ENCODE assay signal across 1 cellular context in genomic region chr9:83620841-83621636, GRCh38.
TF ChIP-seq lines count a peak whose summit lies in the region.

No MANE protein-coding gene starts in this region.

TF ChIP-seq in HepG2, 621 proteins besides CTCF, POLR2A, EP300 and RAD21 (continued from another document and continues in another):
- TF ChIP-seq, protein P1, sequence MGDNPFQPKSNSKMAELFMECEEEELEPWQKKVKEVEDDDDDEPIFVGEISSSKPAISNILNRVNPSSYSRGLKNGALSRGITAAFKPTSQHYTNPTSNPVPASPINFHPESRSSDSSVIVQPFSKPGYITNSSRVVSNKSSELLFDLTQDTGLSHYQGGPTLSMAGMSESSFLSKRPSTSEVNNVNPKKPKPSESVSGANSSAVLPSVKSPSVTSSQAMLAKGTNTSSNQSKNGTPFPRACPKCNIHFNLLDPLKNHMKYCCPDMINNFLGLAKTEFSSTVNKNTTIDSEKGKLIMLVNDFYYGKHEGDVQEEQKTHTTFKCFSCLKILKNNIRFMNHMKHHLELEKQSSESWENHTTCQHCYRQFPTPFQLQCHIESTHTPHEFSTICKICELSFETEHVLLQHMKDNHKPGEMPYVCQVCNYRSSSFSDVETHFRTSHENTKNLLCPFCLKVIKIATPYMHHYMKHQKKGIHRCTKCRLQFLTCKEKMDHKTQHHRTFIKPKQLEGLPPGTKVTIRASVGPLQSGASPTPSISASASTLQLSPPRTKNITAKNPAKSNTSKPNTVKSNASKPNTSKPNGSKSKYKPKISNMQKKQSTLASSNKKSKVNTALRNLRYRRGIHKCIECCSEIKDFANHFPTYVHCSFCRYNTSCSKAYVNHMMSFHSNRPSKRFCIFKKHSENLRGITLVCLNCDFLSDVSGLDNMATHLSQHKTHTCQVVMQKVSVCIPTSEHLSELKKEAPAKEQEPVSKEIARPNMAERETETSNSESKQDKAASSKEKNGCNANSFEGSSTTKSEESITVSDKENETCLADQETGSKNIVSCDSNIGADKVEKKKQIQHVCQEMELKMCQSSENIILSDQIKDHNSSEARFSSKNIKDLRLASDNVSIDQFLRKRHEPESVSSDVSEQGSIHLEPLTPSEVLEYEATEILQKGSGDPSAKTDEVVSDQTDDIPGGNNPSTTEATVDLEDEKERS (CRISPR knock-in tag; IDR thresholded peaks at IDR 0.05), result 0 out of 2 replicates have a peak, but pooled peaks have one; percentile 23
- no peak for TF ChIP-seq MIER2 (CRISPR knock-in tag; IDR thresholded peaks at IDR 0.05)
- 0 out of 2 replicates have a peak, but pooled peaks have one; percentile 18 for TF ChIP-seq POLR2AphosphoS5 (IDR thresholded peaks at IDR 0.05; ENCODE audit: low read depth, low read length)
- TF ChIP-seq TFAP4 (IDR thresholded peaks at IDR 0.05; ENCODE audit: borderline replicate concordance, low read depth), result peak; percentile 87
- peak; percentile 58 for TF ChIP-seq HNF4G (IDR thresholded peaks at IDR 0.05; ENCODE audit: borderline replicate concordance, low read depth, low read length)
- no peak for TF ChIP-seq HNF4G (CRISPR knock-in tag; IDR thresholded peaks at IDR 0.05; ENCODE audit: borderline replicate concordance, low read depth)
- no peak for TF ChIP-seq GZF1 (CRISPR knock-in tag; IDR thresholded peaks at IDR 0.05)
- 0 out of 2 replicates have a peak, but pooled peaks have one; percentile 30 for TF ChIP-seq ZBTB43 (CRISPR knock-in tag; conservative IDR thresholded peaks at IDR 0.05)
- no peak for TF ChIP-seq CHD2 (IDR thresholded peaks at IDR 0.05; ENCODE audit: low read depth, low read length)
- TF ChIP-seq NR2C2 (CRISPR knock-in tag; IDR thresholded peaks at IDR 0.05; ENCODE audit: borderline replicate concordance), result peak; percentile 30; the same call in 1 of the 2 replicates
- no peak for TF ChIP-seq KDM4B (CRISPR knock-in tag; IDR thresholded peaks at IDR 0.05)
- TF ChIP-seq ZNF891 (CRISPR knock-in tag; IDR thresholded peaks at IDR 0.05), result 0 out of 2 replicates have a peak, but pooled peaks have one; percentile 25
- peak; percentile 36; the same call in 1 of the 2 replicates for TF ChIP-seq KDM5A (IDR thresholded peaks at IDR 0.05; ENCODE audit: borderline replicate concordance, low read length)
- no peak for TF ChIP-seq ZNF569 (CRISPR knock-in tag; IDR thresholded peaks at IDR 0.05; ENCODE audit: borderline replicate concordance)
- TF ChIP-seq TARDBP (CRISPR knock-in tag; IDR thresholded peaks at IDR 0.05), result peak; percentile 25; the same call in 1 of the 2 replicates
- TF ChIP-seq ZEB1 (IDR thresholded peaks at IDR 0.05; ENCODE audit: insufficient replicate concordance, low read depth), result peak; percentile 94
- TF ChIP-seq ZNF784 (CRISPR knock-in tag; IDR thresholded peaks at IDR 0.05; ENCODE audit: borderline replicate concordance), result 0 out of 2 replicates have a peak, but pooled peaks have one; percentile 31
- TF ChIP-seq, protein P2, sequence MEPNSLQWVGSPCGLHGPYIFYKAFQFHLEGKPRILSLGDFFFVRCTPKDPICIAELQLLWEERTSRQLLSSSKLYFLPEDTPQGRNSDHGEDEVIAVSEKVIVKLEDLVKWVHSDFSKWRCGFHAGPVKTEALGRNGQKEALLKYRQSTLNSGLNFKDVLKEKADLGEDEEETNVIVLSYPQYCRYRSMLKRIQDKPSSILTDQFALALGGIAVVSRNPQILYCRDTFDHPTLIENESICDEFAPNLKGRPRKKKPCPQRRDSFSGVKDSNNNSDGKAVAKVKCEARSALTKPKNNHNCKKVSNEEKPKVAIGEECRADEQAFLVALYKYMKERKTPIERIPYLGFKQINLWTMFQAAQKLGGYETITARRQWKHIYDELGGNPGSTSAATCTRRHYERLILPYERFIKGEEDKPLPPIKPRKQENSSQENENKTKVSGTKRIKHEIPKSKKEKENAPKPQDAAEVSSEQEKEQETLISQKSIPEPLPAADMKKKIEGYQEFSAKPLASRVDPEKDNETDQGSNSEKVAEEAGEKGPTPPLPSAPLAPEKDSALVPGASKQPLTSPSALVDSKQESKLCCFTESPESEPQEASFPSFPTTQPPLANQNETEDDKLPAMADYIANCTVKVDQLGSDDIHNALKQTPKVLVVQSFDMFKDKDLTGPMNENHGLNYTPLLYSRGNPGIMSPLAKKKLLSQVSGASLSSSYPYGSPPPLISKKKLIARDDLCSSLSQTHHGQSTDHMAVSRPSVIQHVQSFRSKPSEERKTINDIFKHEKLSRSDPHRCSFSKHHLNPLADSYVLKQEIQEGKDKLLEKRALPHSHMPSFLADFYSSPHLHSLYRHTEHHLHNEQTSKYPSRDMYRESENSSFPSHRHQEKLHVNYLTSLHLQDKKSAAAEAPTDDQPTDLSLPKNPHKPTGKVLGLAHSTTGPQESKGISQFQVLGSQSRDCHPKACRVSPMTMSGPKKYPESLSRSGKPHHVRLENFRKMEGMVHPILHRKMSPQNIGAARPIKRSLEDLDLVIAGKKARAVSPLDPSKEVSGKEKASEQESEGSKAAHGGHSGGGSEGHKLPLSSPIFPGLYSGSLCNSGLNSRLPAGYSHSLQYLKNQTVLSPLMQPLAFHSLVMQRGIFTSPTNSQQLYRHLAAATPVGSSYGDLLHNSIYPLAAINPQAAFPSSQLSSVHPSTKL (CRISPR knock-in tag; IDR thresholded peaks at IDR 0.05), result peak; percentile 41; the same call in 1 of the 2 replicates
- TF ChIP-seq PCBP1 (IDR thresholded peaks at IDR 0.05; ENCODE audit: borderline replicate concordance, low read depth, low read length), result no peak
- TF ChIP-seq ZNF143 (CRISPR knock-in tag; IDR thresholded peaks at IDR 0.05), result 0 out of 2 replicates have a peak, but pooled peaks have one; percentile 35
- TF ChIP-seq, protein P3, sequence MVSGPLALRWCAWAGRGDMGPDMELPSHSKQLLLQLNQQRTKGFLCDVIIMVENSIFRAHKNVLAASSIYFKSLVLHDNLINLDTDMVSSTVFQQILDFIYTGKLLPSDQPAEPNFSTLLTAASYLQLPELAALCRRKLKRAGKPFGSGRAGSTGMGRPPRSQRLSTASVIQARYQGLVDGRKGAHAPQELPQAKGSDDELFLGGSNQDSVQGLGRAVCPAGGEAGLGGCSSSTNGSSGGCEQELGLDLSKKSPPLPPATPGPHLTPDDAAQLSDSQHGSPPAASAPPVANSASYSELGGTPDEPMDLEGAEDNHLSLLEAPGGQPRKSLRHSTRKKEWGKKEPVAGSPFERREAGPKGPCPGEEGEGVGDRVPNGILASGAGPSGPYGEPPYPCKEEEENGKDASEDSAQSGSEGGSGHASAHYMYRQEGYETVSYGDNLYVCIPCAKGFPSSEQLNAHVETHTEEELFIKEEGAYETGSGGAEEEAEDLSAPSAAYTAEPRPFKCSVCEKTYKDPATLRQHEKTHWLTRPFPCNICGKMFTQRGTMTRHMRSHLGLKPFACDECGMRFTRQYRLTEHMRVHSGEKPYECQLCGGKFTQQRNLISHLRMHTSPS (CRISPR knock-in tag; IDR thresholded peaks at IDR 0.05; ENCODE audit: low read depth), result peak; percentile 86
- TF ChIP-seq, protein P4, sequence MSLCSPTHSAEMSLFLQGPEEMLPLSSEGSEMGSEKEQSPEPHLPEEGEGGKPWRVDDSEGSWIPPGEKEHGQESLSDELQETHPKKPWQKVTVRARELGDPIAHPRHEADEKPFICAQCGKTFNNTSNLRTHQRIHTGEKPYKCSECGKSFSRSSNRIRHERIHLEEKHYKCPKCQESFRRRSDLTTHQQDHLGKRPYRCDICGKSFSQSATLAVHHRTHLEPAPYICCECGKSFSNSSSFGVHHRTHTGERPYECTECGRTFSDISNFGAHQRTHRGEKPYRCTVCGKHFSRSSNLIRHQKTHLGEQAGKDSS (CRISPR knock-in tag; IDR thresholded peaks at IDR 0.05; ENCODE audit: borderline replicate concordance, low read depth), result 0 out of 2 replicates have a peak, but pooled peaks have one; percentile 31
- no peak for TF ChIP-seq SIX4 (CRISPR knock-in tag; IDR thresholded peaks at IDR 0.05)
- TF ChIP-seq MNT (IDR thresholded peaks at IDR 0.05), result no peak
- 0 out of 2 replicates have a peak, but pooled peaks have one; percentile 36 for TF ChIP-seq ZNF33B (CRISPR knock-in tag; IDR thresholded peaks at IDR 0.05)
- peak; percentile 19; the same call in 1 of the 2 replicates for TF ChIP-seq KDM5B (CRISPR knock-in tag; IDR thresholded peaks at IDR 0.05; ENCODE audit: borderline replicate concordance)
- TF ChIP-seq, protein P5, sequence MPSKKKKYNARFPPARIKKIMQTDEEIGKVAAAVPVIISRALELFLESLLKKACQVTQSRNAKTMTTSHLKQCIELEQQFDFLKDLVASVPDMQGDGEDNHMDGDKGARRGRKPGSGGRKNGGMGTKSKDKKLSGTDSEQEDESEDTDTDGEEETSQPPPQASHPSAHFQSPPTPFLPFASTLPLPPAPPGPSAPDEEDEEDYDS (CRISPR knock-in tag; IDR thresholded peaks at IDR 0.05), result no peak
- 0 out of 2 replicates have a peak, but pooled peaks have one; percentile 15 for TF ChIP-seq ZNF644 (CRISPR knock-in tag; IDR thresholded peaks at IDR 0.05; ENCODE audit: low read depth)
- peak; percentile 39; the same call in 1 of the 2 replicates for TF ChIP-seq MTA1 (CRISPR knock-in tag; IDR thresholded peaks at IDR 0.05; ENCODE audit: borderline replicate concordance)
- peak; percentile 76 for TF ChIP-seq TEAD3 (CRISPR knock-in tag; optimal IDR thresholded peaks at IDR 0.05; ENCODE audit: borderline replicate concordance)
- TF ChIP-seq, protein P6, sequence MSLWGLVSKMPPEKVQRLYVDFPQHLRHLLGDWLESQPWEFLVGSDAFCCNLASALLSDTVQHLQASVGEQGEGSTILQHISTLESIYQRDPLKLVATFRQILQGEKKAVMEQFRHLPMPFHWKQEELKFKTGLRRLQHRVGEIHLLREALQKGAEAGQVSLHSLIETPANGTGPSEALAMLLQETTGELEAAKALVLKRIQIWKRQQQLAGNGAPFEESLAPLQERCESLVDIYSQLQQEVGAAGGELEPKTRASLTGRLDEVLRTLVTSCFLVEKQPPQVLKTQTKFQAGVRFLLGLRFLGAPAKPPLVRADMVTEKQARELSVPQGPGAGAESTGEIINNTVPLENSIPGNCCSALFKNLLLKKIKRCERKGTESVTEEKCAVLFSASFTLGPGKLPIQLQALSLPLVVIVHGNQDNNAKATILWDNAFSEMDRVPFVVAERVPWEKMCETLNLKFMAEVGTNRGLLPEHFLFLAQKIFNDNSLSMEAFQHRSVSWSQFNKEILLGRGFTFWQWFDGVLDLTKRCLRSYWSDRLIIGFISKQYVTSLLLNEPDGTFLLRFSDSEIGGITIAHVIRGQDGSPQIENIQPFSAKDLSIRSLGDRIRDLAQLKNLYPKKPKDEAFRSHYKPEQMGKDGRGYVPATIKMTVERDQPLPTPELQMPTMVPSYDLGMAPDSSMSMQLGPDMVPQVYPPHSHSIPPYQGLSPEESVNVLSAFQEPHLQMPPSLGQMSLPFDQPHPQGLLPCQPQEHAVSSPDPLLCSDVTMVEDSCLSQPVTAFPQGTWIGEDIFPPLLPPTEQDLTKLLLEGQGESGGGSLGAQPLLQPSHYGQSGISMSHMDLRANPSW (CRISPR knock-in tag; IDR thresholded peaks at IDR 0.05; ENCODE audit: borderline replicate concordance), result 0 out of 2 replicates have a peak, but pooled peaks have one; percentile 53
- TF ChIP-seq RORA (CRISPR knock-in tag; IDR thresholded peaks at IDR 0.05), result no peak
- TF ChIP-seq ZNF672 (CRISPR knock-in tag; IDR thresholded peaks at IDR 0.05), result no peak
- TF ChIP-seq TCF7L2 (IDR thresholded peaks at IDR 0.05; ENCODE audit: low read depth, low read length), result peak; percentile 79; the same call in 1 of the 2 replicates
- peak; percentile 70 for TF ChIP-seq ZMYM4 (CRISPR knock-in tag; IDR thresholded peaks at IDR 0.05)
- TF ChIP-seq ELF4 (CRISPR knock-in tag; IDR thresholded peaks at IDR 0.05; ENCODE audit: borderline replicate concordance), result no peak
- 0 out of 2 replicates have a peak, but pooled peaks have one; percentile 33 for TF ChIP-seq ZBTB38 (CRISPR knock-in tag; IDR thresholded peaks at IDR 0.05)
- TF ChIP-seq MIER3 (CRISPR knock-in tag; IDR thresholded peaks at IDR 0.05; ENCODE audit: borderline replicate concordance), result 0 out of 2 replicates have a peak, but pooled peaks have one; percentile 11
- TF ChIP-seq, protein P7, sequence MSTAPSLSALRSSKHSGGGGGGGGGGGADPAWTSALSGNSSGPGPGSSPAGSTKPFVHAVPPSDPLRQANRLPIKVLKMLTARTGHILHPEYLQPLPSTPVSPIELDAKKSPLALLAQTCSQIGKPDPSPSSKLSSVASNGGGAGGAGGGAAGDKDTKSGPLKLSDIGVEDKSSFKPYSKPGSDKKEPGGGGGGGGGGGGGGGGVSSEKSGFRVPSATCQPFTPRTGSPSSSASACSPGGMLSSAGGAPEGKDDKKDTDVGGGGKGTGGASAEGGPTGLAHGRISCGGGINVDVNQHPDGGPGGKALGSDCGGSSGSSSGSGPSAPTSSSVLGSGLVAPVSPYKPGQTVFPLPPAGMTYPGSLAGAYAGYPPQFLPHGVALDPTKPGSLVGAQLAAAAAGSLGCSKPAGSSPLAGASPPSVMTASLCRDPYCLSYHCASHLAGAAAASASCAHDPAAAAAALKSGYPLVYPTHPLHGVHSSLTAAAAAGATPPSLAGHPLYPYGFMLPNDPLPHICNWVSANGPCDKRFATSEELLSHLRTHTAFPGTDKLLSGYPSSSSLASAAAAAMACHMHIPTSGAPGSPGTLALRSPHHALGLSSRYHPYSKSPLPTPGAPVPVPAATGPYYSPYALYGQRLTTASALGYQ (CRISPR knock-in tag; IDR thresholded peaks at IDR 0.05), result no peak
